27 cellular contexts compared by ENCODE assay signal in genomic region chr4:11790230-11790629, GRCh38.
"Had no signal": no experiment of that assay in that cellular context is flagged by ENCODE, and none has a peak within 500 bp of the region (broad histone marks: within the 10 kb centered on the region; RNA-seq: fewer than 3 reads in every experiment).

No MANE protein-coding gene starts in this region.

- H3K27ac ChIP-seq: stomach, suprapubic skin, testis, thoracic aorta, thyroid gland, tibial artery, tibial nerve, transverse colon, upper lobe of left lung, upper lobe of right lung, uterus, vagina had no signal

- H3K4me1 ChIP-seq: stomach, suprapubic skin, testis, thyroid gland, tibial artery, tibial nerve, transverse colon, upper lobe of right lung, uterus, vagina had no signal

- DNase-seq: stimulated activated CD4-positive, alpha-beta T cell treated with anti-CD3 and anti-CD28 coated beads, Interleukin-2, amount 100 ng/mL, for 48 hours; stimulated activated CD4-positive, alpha-beta T cell treated with anti-CD3 and anti-CD28 coated beads, Interleukin-4, amount 100 ng/mL, for 1 hour; stimulated activated CD4-positive, alpha-beta T cell treated with anti-CD3 and anti-CD28 coated beads, Interleukin-4, amount 100 ng/mL, for 24 hours; stimulated activated CD4-positive, alpha-beta T cell treated with anti-CD3 and anti-CD28 coated beads, Interleukin-4, amount 100 ng/mL, for 4 hours; stimulated activated CD8-positive, alpha-beta memory T cell treated with anti-CD3 and anti-CD28 coated beads, Interleukin-4, amount 100 ng/mL, for 48 hours; stimulated activated naive B cell treated with anti-CD40 and anti-IgM and Interleukin-4, amounts not matched to agents 10 μg/mL and 1 μg/mL and 100 μg/mL, for 72 hours; stimulated activated naive CD4-positive, alpha-beta T cell; stimulated activated naive CD4-positive, alpha-beta T cell treated with Interleukin-2 at 50 U/mL for 16 hours; stimulated activated naive CD8-positive, alpha-beta T cell treated with anti-CD3 and anti-CD28 coated beads, Interleukin-15, amount 100 ng/mL, for 72 hours; stimulated activated naive CD8-positive, alpha-beta T cell treated with anti-CD3 and anti-CD28 coated beads, Interleukin-15, Interleukin-2, amounts not matched to agents 100 U/mL and 50 U/mL, for 24 hours; stomach; substantia nigra; testis; thyroid gland; tibial artery; transverse colon; trophoblast cell; upper lobe of left lung; upper lobe of right lung; uterus had no signal

- H3K27me3 ChIP-seq: stomach, suprapubic skin, testis, thyroid gland, tibial artery, tibial nerve, transverse colon, upper lobe of left lung, upper lobe of right lung, uterus, vagina had no signal

- FAIRE-seq: urothelium cell line had no signal

- ATAC-seq: stimulated activated effector memory CD8-positive, alpha-beta T cell treated with anti-CD3 and anti-CD28 coated beads, Interleukin-12 subunit alpha, Interleukin-12 subunit beta, amount 100 ng/mL, for 72 hours; stimulated activated memory B cell treated with anti-CD40 and anti-IgM and Interleukin-4, amounts not matched to agents 10 μg/mL and 1 μg/mL and 100 μg/mL, for 72 hours; stimulated activated naive B cell treated with anti-CD40 and anti-IgM and Interleukin-4, amounts not matched to agents 10 μg/mL and 1 μg/mL and 100 μg/mL, for 72 hours; stimulated activated naive CD8-positive, alpha-beta T cell treated with anti-CD3 and anti-CD28 coated beads, Interleukin-15, amount 100 ng/mL, for 72 hours; stimulated activated naive CD8-positive, alpha-beta T cell treated with anti-CD3 and anti-CD28 coated beads, Interleukin-15, Interleukin-2, amounts not matched to agents 100 U/mL and 50 U/mL, for 24 hours; upper lobe of right lung had no signal

- H3K36me3 ChIP-seq: stomach, suprapubic skin, thoracic aorta, thyroid gland, tibial artery, tibial nerve, transverse colon, upper lobe of left lung, upper lobe of right lung, uterus, vagina had no signal

- H3K9me3 ChIP-seq: stomach, suprapubic skin, testis, thoracic aorta, thyroid gland, tibial artery, tibial nerve, transverse colon, upper lobe of left lung, upper lobe of right lung, uterus, vagina had no signal

- H3K4me3 ChIP-seq: stomach, suprapubic skin, testis, thoracic aorta, thyroid gland, tibial artery, tibial nerve, transverse colon, upper lobe of left lung, upper lobe of right lung, uterus, vagina had no signal
